In genomic region chr1:198880397-198880796, GRCh38 we compare ENCODE assay signal across 13 cellular contexts.
DNase-seq lines count a peak whose midpoint lies in the region; ATAC-seq and TF ChIP-seq lines count a peak whose summit lies in the region.
"Had no signal": no experiment of that assay in that cellular context is flagged by ENCODE, and none has a peak within 500 bp of the region (broad histone marks: within the 10 kb centered on the region; RNA-seq: fewer than 3 reads in every experiment).

No MANE protein-coding gene starts in this region.

- no peak for DNase-seq in stimulated activated naive CD8-positive, alpha-beta T cell treated with anti-CD3 and anti-CD28 coated beads, Interleukin-15, Interleukin-2, amounts not matched to agents 100 U/mL and 50 U/mL, for 24 hours
- DNase-seq in activated T-helper 1 cell treated with anti-CD3 and anti-CD28 coated beads, Interleukin-12 subunit alpha, Interleukin-12 subunit beta, Interleukin-2, Interleukin-4 antibody, amounts not matched to agents 30 ng/mL and 10 ng/mL and 1 ng/mL, durations not matched to agents 14 hours and 24 hours and 36 hours (ENCODE audit: low spot score), result no peak
- DNase-seq in fibroblast of the aortic adventitia (ENCODE audit: low read depth) (peak; percentile 69), stromal cell of bone marrow (ENCODE audit: low read depth) (peak; percentile 39), lower lobe of right lung (no peak), sigmoid colon (no peak), T1000 (lab: John Stamatoyannopoulos, UW) (no peak)
- DNase-seq: DND-41; NCI-H2107; stimulated activated CD4-positive, alpha-beta T cell treated with anti-CD3 and anti-CD28 coated beads, Interleukin-4, amount 100 ng/mL, for 24 hours; stimulated activated naive B cell treated with anti-CD40 and anti-IgM and Interleukin-4, amounts not matched to agents 10 μg/mL and 1 μg/mL and 100 μg/mL, for 72 hours had no signal

- peaks cover 25% of the 10 kb centered on the region for H3K36me3 Mint-ChIP-seq in stimulated activated naive CD8-positive, alpha-beta T cell treated with anti-CD3 and anti-CD28 coated beads, Interleukin-15, Interleukin-2, amounts not matched to agents 100 ng/mL and 50 ng/mL, for 24 hours (ENCODE audit: low read depth)
- H3K36me3 Mint-ChIP-seq in activated T-helper 1 cell treated with anti-CD3 and anti-CD28 coated beads, Interleukin-12 subunit alpha, Interleukin-12 subunit beta, Interleukin-2, Interleukin-4 antibody, amounts not matched to agents 30 ng/mL and 10 ng/mL and 1 ng/mL, durations not matched to agents 14 hours and 24 hours and 36 hours (ENCODE audit: low read depth), result peaks cover 33% of the 10 kb centered on the region
- H3K36me3 Mint-ChIP-seq: memory B cell had no signal

- H3K27me3 ChIP-seq in lower lobe of right lung (ENCODE audit: low read depth), result no peaks in the 10 kb centered on the region
- no peaks in the 10 kb centered on the region for H3K27me3 ChIP-seq in sigmoid colon

- TF ChIP-seq POLR2A in sigmoid colon (IDR thresholded peaks at IDR 0.05), result no peak

- H3K4me1 Mint-ChIP-seq in stimulated activated naive CD8-positive, alpha-beta T cell treated with anti-CD3 and anti-CD28 coated beads, Interleukin-15, Interleukin-2, amounts not matched to agents 100 ng/mL and 50 ng/mL, for 24 hours (ENCODE audit: low read depth), result peaks cover 51% of the 10 kb centered on the region
- H3K4me1 Mint-ChIP-seq in activated T-helper 1 cell treated with anti-CD3 and anti-CD28 coated beads, Interleukin-12 subunit alpha, Interleukin-12 subunit beta, Interleukin-2, Interleukin-4 antibody, amounts not matched to agents 30 ng/mL and 10 ng/mL and 1 ng/mL, durations not matched to agents 14 hours and 24 hours and 36 hours (ENCODE audit: low read depth), result peaks cover 57% of the 10 kb centered on the region
- H3K4me1 Mint-ChIP-seq: memory B cell had no signal

- TF ChIP-seq CTCF in fibroblast of the aortic adventitia (IDR thresholded peaks at IDR 0.05; ENCODE audit: insufficient read depth, low read length), result no peak
- no peak for TF ChIP-seq CTCF in lower lobe of right lung (IDR thresholded peaks at IDR 0.05)
- TF ChIP-seq CTCF in sigmoid colon (IDR thresholded peaks at IDR 0.05), result no peak

- H3K4me3 Mint-ChIP-seq in stimulated activated naive CD8-positive, alpha-beta T cell treated with anti-CD3 and anti-CD28 coated beads, Interleukin-15, Interleukin-2, amounts not matched to agents 100 ng/mL and 50 ng/mL, for 24 hours, result no peak overlapping the region
- no peak overlapping the region for H3K4me3 Mint-ChIP-seq in activated T-helper 1 cell treated with anti-CD3 and anti-CD28 coated beads, Interleukin-12 subunit alpha, Interleukin-12 subunit beta, Interleukin-2, Interleukin-4 antibody, amounts not matched to agents 30 ng/mL and 10 ng/mL and 1 ng/mL, durations not matched to agents 14 hours and 24 hours and 36 hours
- H3K4me3 Mint-ChIP-seq: memory B cell; stimulated activated naive B cell treated with anti-CD40 and anti-IgM and Interleukin-4, amounts not matched to agents 10 μg/mL and 1 μg/mL and 100 μg/mL, for 72 hours had no signal

- H3K36me3 ChIP-seq in lower lobe of right lung, result peaks cover 11% of the 10 kb centered on the region
- H3K36me3 ChIP-seq in sigmoid colon, result no peaks in the 10 kb centered on the region

- WGBS in sigmoid colon, 2 donors, result 95% methylated on average over 2 of the region's 2 CpGs

- no peaks in the 10 kb centered on the region for H3K27me3 Mint-ChIP-seq in stimulated activated naive CD8-positive, alpha-beta T cell treated with anti-CD3 and anti-CD28 coated beads, Interleukin-15, Interleukin-2, amounts not matched to agents 100 ng/mL and 50 ng/mL, for 24 hours
- H3K27me3 Mint-ChIP-seq in activated T-helper 1 cell treated with anti-CD3 and anti-CD28 coated beads, Interleukin-12 subunit alpha, Interleukin-12 subunit beta, Interleukin-2, Interleukin-4 antibody, amounts not matched to agents 30 ng/mL and 10 ng/mL and 1 ng/mL, durations not matched to agents 14 hours and 24 hours and 36 hours (ENCODE audit: insufficient read depth), result no peaks in the 10 kb centered on the region
- H3K27me3 Mint-ChIP-seq: memory B cell; stimulated activated naive B cell treated with anti-CD40 and anti-IgM and Interleukin-4, amounts not matched to agents 10 μg/mL and 1 μg/mL and 100 μg/mL, for 72 hours had no signal

- intact Hi-C loops in activated T-helper 1 cell treated with anti-CD3 and anti-CD28 coated beads, Interleukin-12 subunit alpha, Interleukin-12 subunit beta, Interleukin-2, Interleukin-4 antibody, amounts not matched to agents 30 ng/mL and 10 ng/mL and 1 ng/mL, durations not matched to agents 14 hours and 24 hours and 36 hours (cut with micrococcal nuclease), result loop anchor here (2.0 to 10.0 kb wide), 8 partner anchors 14 to 1274 kb away; partner anchors contain the start of genes DENND1B and NEK7
- intact Hi-C loops in lower lobe of right lung (cut with DNase I) (no loop called here), sigmoid colon (cut with DNase I) (no loop called here)

- ATAC-seq in stimulated activated naive CD8-positive, alpha-beta T cell treated with anti-CD3 and anti-CD28 coated beads, Interleukin-15, Interleukin-2, amounts not matched to agents 100 U/mL and 50 U/mL, for 24 hours, result no peak
- no peak for ATAC-seq in lower lobe of right lung

- TF ChIP-seq EP300 in sigmoid colon (IDR thresholded peaks at IDR 0.05), result no peak

- H3K9me3 Mint-ChIP-seq in stimulated activated naive CD8-positive, alpha-beta T cell treated with anti-CD3 and anti-CD28 coated beads, Interleukin-15, Interleukin-2, amounts not matched to agents 100 ng/mL and 50 ng/mL, for 24 hours, result peaks cover 17% of the 10 kb centered on the region
- no peaks in the 10 kb centered on the region for H3K9me3 Mint-ChIP-seq in activated T-helper 1 cell treated with anti-CD3 and anti-CD28 coated beads, Interleukin-12 subunit alpha, Interleukin-12 subunit beta, Interleukin-2, Interleukin-4 antibody, amounts not matched to agents 30 ng/mL and 10 ng/mL and 1 ng/mL, durations not matched to agents 14 hours and 24 hours and 36 hours

- H3K27ac Mint-ChIP-seq in stimulated activated naive CD8-positive, alpha-beta T cell treated with anti-CD3 and anti-CD28 coated beads, Interleukin-15, Interleukin-2, amounts not matched to agents 100 ng/mL and 50 ng/mL, for 24 hours, result peak overlapping the region; percentile 93
- H3K27ac Mint-ChIP-seq in activated T-helper 1 cell treated with anti-CD3 and anti-CD28 coated beads, Interleukin-12 subunit alpha, Interleukin-12 subunit beta, Interleukin-2, Interleukin-4 antibody, amounts not matched to agents 30 ng/mL and 10 ng/mL and 1 ng/mL, durations not matched to agents 14 hours and 24 hours and 36 hours, result peak overlapping the region; percentile 81
- H3K27ac Mint-ChIP-seq: memory B cell; stimulated activated naive B cell treated with anti-CD40 and anti-IgM and Interleukin-4, amounts not matched to agents 10 μg/mL and 1 μg/mL and 100 μg/mL, for 72 hours had no signal

- H3K4me3 ChIP-seq in fibroblast of the aortic adventitia (ENCODE audit: low read depth, low read length), result no peak overlapping the region
- H3K4me3 ChIP-seq in lower lobe of right lung, result no peak overlapping the region
- no peak overlapping the region for H3K4me3 ChIP-seq in sigmoid colon

- H3K4me1 ChIP-seq in lower lobe of right lung (peaks cover 9% of the 10 kb centered on the region), sigmoid colon (no peaks in the 10 kb centered on the region)

- H3K9me3 ChIP-seq in lower lobe of right lung (no peaks in the 10 kb centered on the region), sigmoid colon (no peaks in the 10 kb centered on the region)

- H3K27ac ChIP-seq in lower lobe of right lung, result no peak overlapping the region
- H3K27ac ChIP-seq in sigmoid colon, result no peak overlapping the region

Comparison
In these comparisons a context has a peak if more than half of its experiments do, and no peak if none do; other contexts are left out.
1. DNase-seq: peak in fibroblast of the aortic adventitia (single experiment) and stromal cell of bone marrow (single experiment); none in stimulated activated naive CD8-positive, alpha-beta T cell treated with anti-CD3 and anti-CD28 coated beads, Interleukin-15, Interleukin-2, amounts not matched to agents 100 U/mL and 50 U/mL, for 24 hours (single experiment), activated T-helper 1 cell treated with anti-CD3 and anti-CD28 coated beads, Interleukin-12 subunit alpha, Interleukin-12 subunit beta, Interleukin-2, Interleukin-4 antibody, amounts not matched to agents 30 ng/mL and 10 ng/mL and 1 ng/mL, durations not matched to agents 14 hours and 24 hours and 36 hours (single experiment), lower lobe of right lung (single experiment), sigmoid colon (single experiment) and T1000 (single experiment).